21 cellular contexts compared by ENCODE assay signal in genomic region chr21:35134299-35134698, GRCh38.
"Had no signal": no experiment of that assay in that cellular context is flagged by ENCODE, and none has a peak within 500 bp of the region (broad histone marks: within the 10 kb centered on the region; RNA-seq: fewer than 3 reads in every experiment).

No MANE protein-coding gene starts in this region.

- H3K27me3 ChIP-seq: hepatocyte, right lobe of liver, uterus had no signal

- H2AFZ ChIP-seq: hepatocyte had no signal

- H3K9me3 ChIP-seq: neutrophil, psoas muscle, right lobe of liver, uterus had no signal

- H3K4me3 ChIP-seq: dorsolateral prefrontal cortex, hepatocyte, lung, psoas muscle, right lobe of liver, uterus had no signal

- H3K27ac ChIP-seq: dorsolateral prefrontal cortex, neutrophil, psoas muscle, right lobe of liver, uterus had no signal

- H3K4me1 ChIP-seq: right lobe of liver, uterus had no signal

- H3K4me2 ChIP-seq: hepatocyte had no signal

- H3K79me2 ChIP-seq: hepatocyte had no signal

- H3K36me3 ChIP-seq: neutrophil, right lobe of liver, uterus had no signal

- DNase-seq: cortex of kidney; dorsolateral prefrontal cortex; effector CD8-positive, alpha-beta T cell; foreskin melanocyte; head of caudate nucleus; left colon; left ventricle myocardium superior; mesendoderm; naive thymus-derived CD4-positive, alpha-beta T cell; nephron progenitor cell; psoas muscle; retina; right lobe of liver; stimulated activated CD4-positive, alpha-beta T cell treated with anti-CD3 and anti-CD28 coated beads, Interleukin-4, amount 100 ng/mL, for 1 hour; stimulated activated CD8-positive, alpha-beta memory T cell treated with anti-CD3 and anti-CD28 coated beads, Interleukin-4, amount 100 ng/mL, for 48 hours; trophoblast cell; uterus had no signal

- H3K4me3 Mint-ChIP-seq: naive thymus-derived CD4-positive, alpha-beta T cell; nephron progenitor cell; stimulated activated effector memory CD8-positive, alpha-beta T cell treated with anti-CD3 and anti-CD28 coated beads, Interleukin-12 subunit alpha, Interleukin-12 subunit beta, amount 100 ng/mL, for 72 hours had no signal

- H3K27me3 Mint-ChIP-seq: naive thymus-derived CD4-positive, alpha-beta T cell had no signal

- H3K27ac Mint-ChIP-seq: naive thymus-derived CD4-positive, alpha-beta T cell; nephron progenitor cell; stimulated activated effector memory CD8-positive, alpha-beta T cell treated with anti-CD3 and anti-CD28 coated beads, Interleukin-12 subunit alpha, Interleukin-12 subunit beta, amount 100 ng/mL, for 72 hours had no signal
